24 cellular contexts compared by ENCODE assay signal in genomic region chr7:92484226-92484625, GRCh38. TPM values are rescaled to one million over a fixed set of nuclear protein-coding genes. Genes with fewer than 3 reads are reported as not detected.
"Had no signal": no experiment of that assay in that cellular context is flagged by ENCODE, and none has a peak within 500 bp of the region (broad histone marks: within the 10 kb centered on the region; RNA-seq: fewer than 3 reads in every experiment).

No MANE protein-coding gene starts in this region.

RNA-seq across cellular contexts. Expression of gene ERVW-1, which starts 6.5 kb away (rescaled TPM):
- total RNA-seq: natural killer cell; natural killer cell treated with Interleukin-12 subunit alpha and Interleukin-12 subunit beta and Interleukin-15 and Interleukin-18, amount 100 ng/mL, for 72 hours; neural crest cell; occipital lobe; omental fat pad; osteoblast; osteocyte; ovary; pancreas; posterior vena cava; progenitor cell of endocrine pancreas; psoas muscle; pulmonary artery endothelial cell; renal cortical epithelial cell; right atrium auricular region; right cardiac atrium; right lobe of liver; sigmoid colon; skeletal muscle tissue; spleen had no signal
- polyA plus RNA-seq: naive thymus-derived CD4-positive, alpha-beta T cell; naive thymus-derived CD8-positive, alpha-beta T cell; neural cell; pancreas; smooth muscle cell; spleen had no signal
